ENCODE assay signal across 19 cellular contexts in genomic region chr14:51566831-51567582, GRCh38.
DNase-seq lines count a peak whose midpoint lies in the region; ATAC-seq and TF ChIP-seq lines count a peak whose summit lies in the region.
"Had no signal": no experiment of that assay in that cellular context is flagged by ENCODE, and none has a peak within 500 bp of the region (broad histone marks: within the 10 kb centered on the region; RNA-seq: fewer than 3 reads in every experiment).

No MANE protein-coding gene starts in this region.

- intact Hi-C loops in left ventricle myocardium inferior (cut with micrococcal nuclease) (no loop called here), testis (cut with DNase I; ENCODE audit: low total_unique reads) (no loop called here)

- 60 to 65% methylated on average over 6 of the region's 6 CpGs for WGBS in testis, 2 donors

- no peak overlapping the region for H3K4me3 Mint-ChIP-seq in stimulated activated memory B cell treated with anti-CD40 and anti-IgM and Interleukin-4, amounts not matched to agents 10 μg/mL and 1 μg/mL and 100 μg/mL, for 72 hours
- H3K4me3 Mint-ChIP-seq: activated B cell treated with CpG ODN at 0.5 μM for 24 hours; brain; neural crest cell; stimulated activated naive B cell treated with anti-CD40 and anti-IgM and Interleukin-4, amounts not matched to agents 10 μg/mL and 1 μg/mL and 100 μg/mL, for 72 hours had no signal

- H3K27me3 Mint-ChIP-seq in stimulated activated memory B cell treated with anti-CD40 and anti-IgM and Interleukin-4, amounts not matched to agents 10 μg/mL and 1 μg/mL and 100 μg/mL, for 72 hours = peaks cover 2% of the 10 kb centered on the region
- H3K27me3 Mint-ChIP-seq: activated B cell treated with CpG ODN at 0.5 μM for 24 hours had no signal

- no peaks in the 10 kb centered on the region for H3K4me1 Mint-ChIP-seq in stimulated activated memory B cell treated with anti-CD40 and anti-IgM and Interleukin-4, amounts not matched to agents 10 μg/mL and 1 μg/mL and 100 μg/mL, for 72 hours
- H3K4me1 Mint-ChIP-seq: activated B cell treated with CpG ODN at 0.5 μM for 24 hours; stimulated activated naive B cell treated with anti-CD40 and anti-IgM and Interleukin-4, amounts not matched to agents 10 μg/mL and 1 μg/mL and 100 μg/mL, for 72 hours had no signal

- H3K27me3 ChIP-seq in left ventricle myocardium inferior (ENCODE audit: low read depth) (no peaks in the 10 kb centered on the region), testis (no peaks in the 10 kb centered on the region)
- H3K27me3 ChIP-seq: vagina had no signal

- H3K36me3 ChIP-seq in left ventricle myocardium inferior (no peaks in the 10 kb centered on the region), testis (ENCODE audit: low read depth, missing control alignments) (no peaks in the 10 kb centered on the region)
- H3K36me3 ChIP-seq: HAP-1, vagina had no signal

- TF ChIP-seq CTCF in GM12865 (IDR thresholded peaks at IDR 0.05; ENCODE audit: insufficient read depth, low read depth, low read length, missing control alignments) (no peak), left ventricle myocardium inferior (IDR thresholded peaks at IDR 0.05; ENCODE audit: borderline replicate concordance) (no peak), testis (IDR thresholded peaks at IDR 0.05) (no peak)

- peak; percentile 76 for ATAC-seq in GM18867 (IDR thresholded peaks at IDR 0.05; ENCODE audit: unreplicated experiment)
- no peak for ATAC-seq in stimulated activated memory B cell treated with anti-CD40 and anti-IgM and Interleukin-4, amounts not matched to agents 10 μg/mL and 1 μg/mL and 100 μg/mL, for 72 hours
- ATAC-seq: sciatic nerve; stimulated activated naive B cell treated with anti-CD40 and anti-IgM and Interleukin-4, amounts not matched to agents 10 μg/mL and 1 μg/mL and 100 μg/mL, for 72 hours had no signal

- peak overlapping the region; percentile 86 for H3K27ac ChIP-seq in epithelial cell of prostate
- H3K27ac ChIP-seq in left ventricle myocardium inferior (replicated peaks) = no peak overlapping the region
- H3K27ac ChIP-seq in testis = no peak overlapping the region
- H3K27ac ChIP-seq: C4-2B, vagina had no signal

- peak; percentile 55 for DNase-seq in GM12865 (ENCODE audit: low read depth)
- DNase-seq in Jurkat, Clone E6-1 (ENCODE audit: low read depth, low spot score) = peak; percentile 90
- no peak for DNase-seq in epithelial cell of prostate (ENCODE audit: low read depth, low spot score)
- no peak for DNase-seq in left ventricle myocardium inferior
- no peak for DNase-seq in testis
- DNase-seq: activated B cell treated with CpG ODN at 0.5 μM for 24 hours; NCI-H2107; stimulated activated CD4-positive, alpha-beta T cell treated with anti-CD3 and anti-CD28 coated beads, Interleukin-4, amount 100 ng/mL, for 1 hour; stimulated activated naive B cell treated with anti-CD40 and anti-IgM and Interleukin-4, amounts not matched to agents 10 μg/mL and 1 μg/mL and 100 μg/mL, for 72 hours; SW 1271 had no signal

- TF ChIP-seq POLR2A in testis (IDR thresholded peaks at IDR 0.05) = no peak

- no peaks in the 10 kb centered on the region for H3K4me1 ChIP-seq in left ventricle myocardium inferior
- no peaks in the 10 kb centered on the region for H3K4me1 ChIP-seq in testis

- H3K9me3 ChIP-seq in left ventricle myocardium inferior (replicated peaks) (no peaks in the 10 kb centered on the region), testis (no peaks in the 10 kb centered on the region)
- H3K9me3 ChIP-seq: HAP-1, vagina had no signal

- H3K27ac Mint-ChIP-seq in stimulated activated memory B cell treated with anti-CD40 and anti-IgM and Interleukin-4, amounts not matched to agents 10 μg/mL and 1 μg/mL and 100 μg/mL, for 72 hours = no peak overlapping the region
- H3K27ac Mint-ChIP-seq: activated B cell treated with CpG ODN at 0.5 μM for 24 hours; stimulated activated naive B cell treated with anti-CD40 and anti-IgM and Interleukin-4, amounts not matched to agents 10 μg/mL and 1 μg/mL and 100 μg/mL, for 72 hours had no signal

- H3K4me3 ChIP-seq in GM12865 (ENCODE audit: low read depth, low read length) (no peak overlapping the region), left ventricle myocardium inferior (no peak overlapping the region), testis (no peak overlapping the region)
- H3K4me3 ChIP-seq in Jurkat, Clone E6-1 (ENCODE audit: low read length) = no peak overlapping the region
- H3K4me3 ChIP-seq: HAP-1, lung, vagina had no signal

- no peaks in the 10 kb centered on the region for H3K36me3 Mint-ChIP-seq in stimulated activated memory B cell treated with anti-CD40 and anti-IgM and Interleukin-4, amounts not matched to agents 10 μg/mL and 1 μg/mL and 100 μg/mL, for 72 hours
- H3K36me3 Mint-ChIP-seq: brain; stimulated activated naive B cell treated with anti-CD40 and anti-IgM and Interleukin-4, amounts not matched to agents 10 μg/mL and 1 μg/mL and 100 μg/mL, for 72 hours had no signal

- no peaks in the 10 kb centered on the region for H3K9me3 Mint-ChIP-seq in stimulated activated memory B cell treated with anti-CD40 and anti-IgM and Interleukin-4, amounts not matched to agents 10 μg/mL and 1 μg/mL and 100 μg/mL, for 72 hours
- H3K9me3 Mint-ChIP-seq: activated B cell treated with CpG ODN at 0.5 μM for 24 hours; neural crest cell; stimulated activated naive B cell treated with anti-CD40 and anti-IgM and Interleukin-4, amounts not matched to agents 10 μg/mL and 1 μg/mL and 100 μg/mL, for 72 hours had no signal

Comparison
In these comparisons a context has a peak if more than half of its experiments do, and no peak if none do; other contexts are left out.
1. DNase-seq: peak in GM12865 (single experiment) and Jurkat, Clone E6-1 (single experiment); none in epithelial cell of prostate (single experiment), left ventricle myocardium inferior (single experiment) and testis (single experiment).